Comparison of ENCODE assay signal across 8 cellular contexts in genomic region chr17:45784583-45785372, GRCh38. TPM values are rescaled to one million over a fixed set of nuclear protein-coding genes. Genes with fewer than 3 reads are reported as not detected.
DNase-seq lines count a peak whose midpoint lies in the region; ATAC-seq and TF ChIP-seq lines count a peak whose summit lies in the region.

No MANE protein-coding gene starts in this region.

- in situ Hi-C loops in G401 (cut with HindIII; ENCODE audit: low sequenced_read_pairs): no loop called here

- H3K27ac ChIP-seq in heart left ventricle (no peak overlapping the region), prostate gland (peak overlapping the region in 1 of 2 donors; percentile 13)

- DNase-seq in G401 (ENCODE audit: low spot score): peak; percentile 40
- DNase-seq in NCI-H510A (lab: John Stamatoyannopoulos, UW): peak; percentile 38
- peak; percentile 12 for DNase-seq in activated T-helper 1 cell treated with anti-CD3 and anti-CD28 coated beads, Interleukin-12 subunit alpha, Interleukin-12 subunit beta, Interleukin-2, Interleukin-4 antibody, amounts not matched to agents 30 ng/mL and 10 ng/mL and 1 ng/mL, durations not matched to agents 14 hours and 24 hours and 36 hours (ENCODE audit: low spot score)
- DNase-seq in heart left ventricle: no peak
- DNase-seq in prostate gland (ENCODE audit: low spot score): peak; percentile 17
- no peak for DNase-seq in LoVo (ENCODE audit: low spot score)
- no peak for DNase-seq in NAMALWA (ENCODE audit: low spot score)

- peak overlapping the region; percentile 70 for H3K4me3 Mint-ChIP-seq in activated T-helper 1 cell treated with anti-CD3 and anti-CD28 coated beads, Interleukin-12 subunit alpha, Interleukin-12 subunit beta, Interleukin-2, Interleukin-4 antibody, amounts not matched to agents 30 ng/mL and 10 ng/mL and 1 ng/mL, durations not matched to agents 14 hours and 24 hours and 36 hours

- 1% methylated on average over 38 to 85 of the region's 85 CpGs for WGBS in heart left ventricle, 4 donors
- WGBS in prostate gland: under 1% methylated on average over 57 of the region's 85 CpGs

- TF ChIP-seq CTCF in heart left ventricle (IDR thresholded peaks at IDR 0.05) (no peak), prostate gland (IDR thresholded peaks at IDR 0.05) (peak in 1 of 4 experiments; percentile 9)

- H3K9me3 ChIP-seq in heart left ventricle: no peaks in the 10 kb centered on the region
- H3K9me3 ChIP-seq in prostate gland: no peaks in the 10 kb centered on the region

- H3K36me3 ChIP-seq in heart left ventricle: no peaks in the 10 kb centered on the region
- H3K36me3 ChIP-seq in prostate gland: no peaks in the 10 kb centered on the region

- H3K4me1 ChIP-seq in heart left ventricle (peaks cover 6 to 27% (median 19%) of the 10 kb centered on the region in 12 donors), prostate gland (replicated peaks) (peaks cover 6% of the 10 kb centered on the region)

- peak overlapping the region; percentile 21 to 58 (median 50) for H3K4me3 ChIP-seq in heart left ventricle
- peak overlapping the region; percentile 32 to 53 for H3K4me3 ChIP-seq in prostate gland

- TF ChIP-seq POLR2A in heart left ventricle (IDR thresholded peaks at IDR 0.05) (no peak), prostate gland (IDR thresholded peaks at IDR 0.05) (no peak)

- H3K27me3 Mint-ChIP-seq in activated T-helper 1 cell treated with anti-CD3 and anti-CD28 coated beads, Interleukin-12 subunit alpha, Interleukin-12 subunit beta, Interleukin-2, Interleukin-4 antibody, amounts not matched to agents 30 ng/mL and 10 ng/mL and 1 ng/mL, durations not matched to agents 14 hours and 24 hours and 36 hours (ENCODE audit: insufficient read depth): peaks cover 76% of the 10 kb centered on the region

- intact Hi-C loops in activated T-helper 1 cell treated with anti-CD3 and anti-CD28 coated beads, Interleukin-12 subunit alpha, Interleukin-12 subunit beta, Interleukin-2, Interleukin-4 antibody, amounts not matched to agents 30 ng/mL and 10 ng/mL and 1 ng/mL, durations not matched to agents 14 hours and 24 hours and 36 hours (cut with micrococcal nuclease): loop anchor here (5.0 to 10.0 kb wide), 2 partner anchors 50 to 108 kb away; partner anchors contain the start of gene MAPT
- intact Hi-C loops in heart left ventricle (cut with DNase I) (no loop called here), prostate gland (cut with DNase I) (no loop called here)

- no peaks in the 10 kb centered on the region for H3K4me1 Mint-ChIP-seq in activated T-helper 1 cell treated with anti-CD3 and anti-CD28 coated beads, Interleukin-12 subunit alpha, Interleukin-12 subunit beta, Interleukin-2, Interleukin-4 antibody, amounts not matched to agents 30 ng/mL and 10 ng/mL and 1 ng/mL, durations not matched to agents 14 hours and 24 hours and 36 hours (ENCODE audit: low read depth)

- H3K27ac Mint-ChIP-seq in activated T-helper 1 cell treated with anti-CD3 and anti-CD28 coated beads, Interleukin-12 subunit alpha, Interleukin-12 subunit beta, Interleukin-2, Interleukin-4 antibody, amounts not matched to agents 30 ng/mL and 10 ng/mL and 1 ng/mL, durations not matched to agents 14 hours and 24 hours and 36 hours: no peak overlapping the region

- no peaks in the 10 kb centered on the region for H3K36me3 Mint-ChIP-seq in activated T-helper 1 cell treated with anti-CD3 and anti-CD28 coated beads, Interleukin-12 subunit alpha, Interleukin-12 subunit beta, Interleukin-2, Interleukin-4 antibody, amounts not matched to agents 30 ng/mL and 10 ng/mL and 1 ng/mL, durations not matched to agents 14 hours and 24 hours and 36 hours (ENCODE audit: low read depth)

- no peaks in the 10 kb centered on the region for H3K9me3 Mint-ChIP-seq in activated T-helper 1 cell treated with anti-CD3 and anti-CD28 coated beads, Interleukin-12 subunit alpha, Interleukin-12 subunit beta, Interleukin-2, Interleukin-4 antibody, amounts not matched to agents 30 ng/mL and 10 ng/mL and 1 ng/mL, durations not matched to agents 14 hours and 24 hours and 36 hours

- ATAC-seq in heart left ventricle: peak in 1 of 4 donors; percentile 13
- no peak for ATAC-seq in GM21528 (IDR thresholded peaks at IDR 0.05; ENCODE audit: low FRiP score, unreplicated experiment)

- peaks cover 13 to 88% (median 40%) of the 10 kb centered on the region in 9 donors for H3K27me3 ChIP-seq in heart left ventricle
- no peaks in the 10 kb centered on the region for H3K27me3 ChIP-seq in prostate gland (replicated peaks; ENCODE audit: insufficient read depth)

RNA-seq across cellular contexts. Expression of gene CRHR1, which starts 0.7 kb away (rescaled TPM):
- not detected in 2 replicates for total RNA-seq in G401 (2014; rRNA removed; shearing (Covaris generic))
- not detected in 2 replicates for total RNA-seq in activated T-helper 1 cell treated with anti-CD3 and anti-CD28 coated beads, Interleukin-12 subunit alpha, Interleukin-12 subunit beta, Interleukin-2, Interleukin-4 antibody, amounts not matched to agents 30 ng/mL and 10 ng/mL and 1 ng/mL, durations not matched to agents 14 hours and 24 hours and 36 hours
- under 1 TPM in 1 of 9 donors, not detected in 8; 0.52 TPM for total RNA-seq in heart left ventricle
- not detected for polyA plus RNA-seq in heart left ventricle
- total RNA-seq in prostate gland: 1 to 10 TPM; 1.4 to 2.1 TPM

RNA-seq across cellular contexts. Expression of gene SPPL2C, which starts 59.9 kb away (rescaled TPM):
- not detected in 2 replicates for total RNA-seq in G401 (2014; rRNA removed; shearing (Covaris generic))
- not detected in 2 replicates for total RNA-seq in activated T-helper 1 cell treated with anti-CD3 and anti-CD28 coated beads, Interleukin-12 subunit alpha, Interleukin-12 subunit beta, Interleukin-2, Interleukin-4 antibody, amounts not matched to agents 30 ng/mL and 10 ng/mL and 1 ng/mL, durations not matched to agents 14 hours and 24 hours and 36 hours
- not detected for total RNA-seq in heart left ventricle
- not detected for polyA plus RNA-seq in heart left ventricle
- total RNA-seq in prostate gland: 1 to 10 TPM in 1 of 2 donors, not detected in 1; 1.5 TPM

Comparison
In these comparisons a context has a peak if more than half of its experiments do, and no peak if none do; other contexts are left out.
1. DNase-seq: peak in G401 (single experiment), NCI-H510A (single experiment), activated T-helper 1 cell treated with anti-CD3 and anti-CD28 coated beads, Interleukin-12 subunit alpha, Interleukin-12 subunit beta, Interleukin-2, Interleukin-4 antibody, amounts not matched to agents 30 ng/mL and 10 ng/mL and 1 ng/mL, durations not matched to agents 14 hours and 24 hours and 36 hours (single experiment) and prostate gland (single experiment); none in heart left ventricle (0 of 5), LoVo (single experiment) and NAMALWA (single experiment).